In the genomic region with DNA sequence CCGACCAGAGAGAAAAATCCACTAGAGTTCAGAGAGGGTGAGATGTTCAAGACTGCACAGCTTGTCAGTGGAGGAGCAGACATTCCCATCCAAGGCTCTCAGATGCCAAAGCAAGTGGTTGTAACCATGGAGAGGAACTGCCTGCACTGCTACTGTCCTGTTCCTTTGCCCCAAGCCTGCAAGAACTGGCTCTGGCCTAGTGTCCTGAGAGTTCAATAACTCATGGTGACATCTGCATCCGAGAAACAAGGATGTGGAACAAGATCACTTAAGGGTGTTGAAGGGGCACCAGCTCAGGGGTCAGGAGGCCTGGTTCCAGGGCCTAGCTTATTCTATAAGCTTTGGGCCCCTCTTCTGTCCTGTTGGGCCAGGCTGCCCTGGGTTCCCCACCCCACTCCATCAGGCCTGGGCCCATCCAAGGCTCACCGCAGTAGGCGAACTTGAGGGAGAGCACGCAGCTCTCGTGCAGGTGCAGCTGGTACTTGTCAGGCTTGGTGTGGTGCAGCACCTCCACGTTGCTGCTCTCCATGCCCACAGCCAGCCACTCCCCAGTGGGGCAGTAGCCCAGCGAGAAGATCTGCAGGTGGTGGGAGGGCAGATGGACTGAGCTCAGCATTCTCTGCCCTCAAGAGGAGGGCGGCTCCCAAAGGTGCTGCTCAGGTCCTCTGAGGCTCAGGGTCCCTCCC, we compare ENCODE assay signal across 11 cellular contexts.
"Had no signal": no experiment of that assay in that cellular context is flagged by ENCODE, and none has a peak within 500 bp of the region (broad histone marks: within the 10 kb centered on the region; RNA-seq: fewer than 3 reads in every experiment).

No MANE protein-coding gene starts in this region.

- H3K27ac ChIP-seq: colonic mucosa, foreskin keratinocyte, thyroid gland, WERI-Rb-1 had no signal

- H3K27me3 Mint-ChIP-seq: activated CD4-positive, alpha-beta T cell treated with anti-CD3 and anti-CD28 coated beads, Interleukin-2, amount 10 ng/mL, durations not matched to agents 24 days and 14 days had no signal

- H3K4me1 ChIP-seq: colonic mucosa, foreskin keratinocyte, thyroid gland had no signal

- H3K4me1 Mint-ChIP-seq: activated CD4-positive, alpha-beta T cell treated with anti-CD3 and anti-CD28 coated beads, Interleukin-2, amount 10 ng/mL, durations not matched to agents 24 days and 14 days; immature natural killer cell had no signal

- H3K27ac Mint-ChIP-seq: activated CD4-positive, alpha-beta T cell treated with anti-CD3 and anti-CD28 coated beads, Interleukin-2, amount 10 ng/mL, durations not matched to agents 24 days and 14 days; immature natural killer cell; nephron had no signal

- DNase-seq: activated CD4-positive, alpha-beta T cell treated with anti-CD3 and anti-CD28 coated beads, Interleukin-2, amount 10 ng/mL, durations not matched to agents 24 days and 14 days; activated gamma-delta T cell treated with Interleukin-2 at 50 U/mL for 16 hours; activated T-cell treated with anti-CD3 and anti-CD28 coated beads, Interleukin-2, amount 50 U/mL, for 4 hours; caudate nucleus; colonic mucosa; effector CD4-positive, alpha-beta T cell; foreskin keratinocyte; immature natural killer cell; thyroid gland; WERI-Rb-1 had no signal

- H3K9me3 ChIP-seq: colonic mucosa, thyroid gland had no signal

- H3K9me3 Mint-ChIP-seq: activated CD4-positive, alpha-beta T cell treated with anti-CD3 and anti-CD28 coated beads, Interleukin-2, amount 10 ng/mL, durations not matched to agents 24 days and 14 days; activated T-cell treated with anti-CD3 and anti-CD28 coated beads, Interleukin-2, amount 50 U/mL, for 4 hours; immature natural killer cell; nephron had no signal

- H3K4me3 Mint-ChIP-seq: activated CD4-positive, alpha-beta T cell treated with anti-CD3 and anti-CD28 coated beads, Interleukin-2, amount 10 ng/mL, durations not matched to agents 24 days and 14 days; activated T-cell treated with anti-CD3 and anti-CD28 coated beads, Interleukin-2, amount 50 U/mL, for 4 hours; immature natural killer cell; nephron had no signal

- H3K27me3 ChIP-seq: colonic mucosa, foreskin keratinocyte, thyroid gland had no signal

- H3K4me3 ChIP-seq: colonic mucosa, thyroid gland had no signal

- ATAC-seq: activated T-cell treated with anti-CD3 and anti-CD28 coated beads, Interleukin-2, amount 50 U/mL, for 4 hours; foreskin keratinocyte had no signal
